Comparison of ENCODE assay signal across 12 cellular contexts in genomic region chr2:45669109-45669508, GRCh38. TPM values are rescaled to one million over a fixed set of nuclear protein-coding genes. Genes with fewer than 3 reads are reported as not detected.
DNase-seq lines count a peak whose midpoint lies in the region; FAIRE-seq and TF ChIP-seq lines count a peak whose summit lies in the region.
"Had no signal": no experiment of that assay in that cellular context is flagged by ENCODE, and none has a peak within 500 bp of the region (broad histone marks: within the 10 kb centered on the region; RNA-seq: fewer than 3 reads in every experiment).

No MANE protein-coding gene starts in this region.

- H3K27ac ChIP-seq in astrocyte (ENCODE audit: low read depth, low read length) (peak overlapping the region; percentile 67), right atrium auricular region (peak overlapping the region; percentile 63 to 69), skeletal muscle tissue (ENCODE audit: low read depth, low read length) (peak overlapping the region; percentile 15)
- H3K27ac ChIP-seq: foreskin keratinocyte had no signal

- H3K9me3 Mint-ChIP-seq in astrocyte (ENCODE audit: unreplicated experiment), result no peaks in the 10 kb centered on the region
- no peaks in the 10 kb centered on the region for H3K9me3 Mint-ChIP-seq in activated naive CD4-positive, alpha-beta T cell treated with anti-CD3 and anti-CD28 coated beads for 36 hours
- H3K9me3 Mint-ChIP-seq: central memory CD8-positive, alpha-beta T cell had no signal

- H3K27me3 ChIP-seq in astrocyte (ENCODE audit: insufficient read depth, low read length) (no peaks in the 10 kb centered on the region), right atrium auricular region (no peaks in the 10 kb centered on the region), skeletal muscle tissue (ENCODE audit: control insufficient read depth in 3 of 3, insufficient read depth in 3 of 3, low read length in 3 of 3) (no peaks in the 10 kb centered on the region)
- H3K27me3 ChIP-seq: foreskin keratinocyte had no signal

- H4K20me1 ChIP-seq in astrocyte (ENCODE audit: insufficient read depth, low read length), result peaks cover 9% of the 10 kb centered on the region

- H3K9me3 ChIP-seq in astrocyte (ENCODE audit: insufficient read depth, low read depth, low read length) (no peaks in the 10 kb centered on the region), right atrium auricular region (no peaks in the 10 kb centered on the region), skeletal muscle tissue (ENCODE audit: control insufficient read depth in 3 of 3, low read length in 3 of 3) (no peaks in the 10 kb centered on the region)

- TF ChIP-seq CTCF in astrocyte (IDR thresholded peaks at IDR 0.05; ENCODE audit: insufficient read depth, low read depth, low read length) (no peak), right atrium auricular region (IDR thresholded peaks at IDR 0.05) (no peak)

- peak overlapping the region; percentile 58 for H3K9ac ChIP-seq in astrocyte (ENCODE audit: low read length)
- H3K9ac ChIP-seq in skeletal muscle tissue (ENCODE audit: low read depth in 1 of 3, low read length in 3 of 3), result no peak overlapping the region

- peak; percentile 81 for DNase-seq in KBM-7
- DNase-seq in astrocyte (ENCODE audit: low read depth), result peak; percentile 88
- no peak for DNase-seq in right atrium auricular region (ENCODE audit: low spot score)
- no peak for DNase-seq in stimulated activated CD4-positive, alpha-beta T cell treated with anti-CD3 and anti-CD28 coated beads, Interleukin-4, amount 100 ng/mL, for 4 hours
- DNase-seq in activated naive CD4-positive, alpha-beta T cell treated with anti-CD3 and anti-CD28 coated beads for 36 hours, result no peak
- DNase-seq in GM19239 (ENCODE audit: insufficient read length, low spot score), result no peak
- DNase-seq: foreskin keratinocyte, NCI-H2171, posterior cingulate gyrus had no signal

- H3K4me1 ChIP-seq in astrocyte (ENCODE audit: insufficient read depth, low read length) (peaks cover 12% of the 10 kb centered on the region), right atrium auricular region (peaks cover 0 to 16% of the 10 kb centered on the region in 2 donors), skeletal muscle tissue (ENCODE audit: control insufficient read depth in 3 of 3, insufficient read depth in 3 of 3, low read length in 3 of 3) (no peaks in the 10 kb centered on the region)
- H3K4me1 ChIP-seq: foreskin keratinocyte had no signal

- H3K4me3 ChIP-seq in astrocyte (ENCODE audit: insufficient read depth, low read depth, low read length), result no peak overlapping the region
- H3K4me3 ChIP-seq in right atrium auricular region, result no peak overlapping the region
- H3K4me3 ChIP-seq in skeletal muscle tissue (ENCODE audit: low read length in 3 of 3), result no peak overlapping the region

- H3K36me3 Mint-ChIP-seq in astrocyte (ENCODE audit: low read depth, unreplicated experiment), result no peaks in the 10 kb centered on the region
- peaks cover 2% of the 10 kb centered on the region for H3K36me3 Mint-ChIP-seq in activated naive CD4-positive, alpha-beta T cell treated with anti-CD3 and anti-CD28 coated beads for 36 hours (ENCODE audit: low read depth)

- FAIRE-seq in astrocyte (lab: Jason Lieb, UNC) (no peak), GM19239 (lab: Jason Lieb, UNC) (no peak)
- FAIRE-seq: GM12891 had no signal

- H3K4me3 Mint-ChIP-seq in astrocyte (ENCODE audit: unreplicated experiment), result no peak overlapping the region
- H3K4me3 Mint-ChIP-seq in activated naive CD4-positive, alpha-beta T cell treated with anti-CD3 and anti-CD28 coated beads for 36 hours, result no peak overlapping the region
- H3K4me3 Mint-ChIP-seq: central memory CD8-positive, alpha-beta T cell had no signal

- CTCF ChIA-PET in activated naive CD4-positive, alpha-beta T cell treated with anti-CD3 and anti-CD28 coated beads for 36 hours (lab: Charles Lee), result no interaction called here

- H2AFZ ChIP-seq in astrocyte (ENCODE audit: low read depth, low read length), result peak overlapping the region; percentile 32

- in situ Hi-C loops in KBM-7 (cut with MboI; ENCODE audit: low pct_unique_long_range_greater_than_20kb, low sequenced_read_pairs), result no loop called here

- peak overlapping the region; percentile 62 for H3K27ac Mint-ChIP-seq in astrocyte (ENCODE audit: unreplicated experiment)
- no peak overlapping the region for H3K27ac Mint-ChIP-seq in activated naive CD4-positive, alpha-beta T cell treated with anti-CD3 and anti-CD28 coated beads for 36 hours

- H3K36me3 ChIP-seq in astrocyte (ENCODE audit: insufficient read depth, low read length), result no peaks in the 10 kb centered on the region
- no peaks in the 10 kb centered on the region for H3K36me3 ChIP-seq in right atrium auricular region
- no peaks in the 10 kb centered on the region for H3K36me3 ChIP-seq in skeletal muscle tissue (ENCODE audit: control insufficient read depth in 3 of 3, insufficient read depth in 3 of 3, low read length in 3 of 3)

- H3K4me1 Mint-ChIP-seq in astrocyte (ENCODE audit: low read depth, unreplicated experiment), result peaks cover 10% of the 10 kb centered on the region
- peaks cover 4% of the 10 kb centered on the region for H3K4me1 Mint-ChIP-seq in activated naive CD4-positive, alpha-beta T cell treated with anti-CD3 and anti-CD28 coated beads for 36 hours (ENCODE audit: low read depth)
- H3K4me1 Mint-ChIP-seq: central memory CD8-positive, alpha-beta T cell had no signal

- H3K79me2 ChIP-seq in astrocyte (ENCODE audit: insufficient read depth, low read length), result peaks cover 8% of the 10 kb centered on the region

- peak overlapping the region; percentile 44 for H3K4me2 ChIP-seq in astrocyte (ENCODE audit: low read length)

- intact Hi-C loops in activated naive CD4-positive, alpha-beta T cell treated with anti-CD3 and anti-CD28 coated beads for 36 hours (cut with micrococcal nuclease), result no loop called here

- H3K27me3 Mint-ChIP-seq in astrocyte (ENCODE audit: low read depth, unreplicated experiment), result no peaks in the 10 kb centered on the region
- no peaks in the 10 kb centered on the region for H3K27me3 Mint-ChIP-seq in activated naive CD4-positive, alpha-beta T cell treated with anti-CD3 and anti-CD28 coated beads for 36 hours (ENCODE audit: low read depth)
- H3K27me3 Mint-ChIP-seq: central memory CD8-positive, alpha-beta T cell had no signal

RNA-seq across cellular contexts. Expression of gene PRKCE, which starts 17.6 kb away (rescaled TPM):
- total RNA-seq in astrocyte, result 11.2 and 12.8 TPM in 2 replicates
- 10 to 100 TPM in 1 of 2 donors, 1 to 10 TPM in 1; 7.2 to 11.8 TPM for total RNA-seq in right atrium auricular region
- 9.4 TPM for total RNA-seq in skeletal muscle tissue
- 10 to 100 TPM in 1 of 2 experiments, 1 to 10 TPM in 1; 9.4 to 10.6 TPM for total RNA-seq in activated naive CD4-positive, alpha-beta T cell treated with anti-CD3 and anti-CD28 coated beads for 36 hours

RNA-seq across cellular contexts. Expression of gene SRBD1, which starts 58.0 kb away (rescaled TPM):
- total RNA-seq in astrocyte, result 9.3 and 9.5 TPM in 2 replicates
- 1 to 10 TPM; 5.3 to 9.6 TPM for total RNA-seq in right atrium auricular region
- total RNA-seq in skeletal muscle tissue, result 57.9 TPM
- 10 to 100 TPM; 21.3 to 22.6 TPM for total RNA-seq in activated naive CD4-positive, alpha-beta T cell treated with anti-CD3 and anti-CD28 coated beads for 36 hours

Comparison
In these comparisons a context has a peak if more than half of its experiments do, and no peak if none do; other contexts are left out.
1. DNase-seq: peak in KBM-7 (single experiment) and astrocyte (single experiment); none in right atrium auricular region (single experiment), stimulated activated CD4-positive, alpha-beta T cell treated with anti-CD3 and anti-CD28 coated beads, Interleukin-4, amount 100 ng/mL, for 4 hours (0 of 2), activated naive CD4-positive, alpha-beta T cell treated with anti-CD3 and anti-CD28 coated beads for 36 hours (single experiment) and GM19239 (single experiment).
2. H3K27ac ChIP-seq: peak in every context shown above with its lines; median percentile 67 in astrocyte; 66 in right atrium auricular region; 15 in skeletal muscle tissue.